12 cellular contexts compared by ENCODE assay signal in the genomic region with DNA sequence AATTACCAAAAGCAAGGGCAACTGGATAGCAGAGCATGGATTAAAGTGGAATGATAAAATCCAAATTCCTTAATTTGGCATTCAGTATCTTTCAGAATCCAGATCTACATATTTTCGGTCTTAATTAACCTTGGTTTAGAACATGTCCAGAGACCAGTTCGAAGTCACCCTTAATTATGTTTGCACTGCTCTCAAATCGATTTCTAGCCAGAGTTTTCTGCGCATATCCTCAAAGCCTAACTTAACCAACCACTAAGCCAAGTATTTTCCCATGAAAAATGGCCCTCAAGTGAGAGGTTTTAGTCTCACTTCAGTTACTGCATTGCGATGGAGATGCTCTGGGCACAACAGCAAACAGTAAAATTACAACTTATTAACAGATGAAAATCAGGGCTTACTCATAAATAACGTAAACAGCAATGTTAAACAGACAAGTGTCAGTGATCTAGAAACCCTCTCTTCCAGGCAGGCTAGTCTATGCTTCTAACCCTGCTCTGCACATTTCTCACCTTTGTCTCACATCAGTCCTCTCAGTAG. TPM values are rescaled to one million over a fixed set of nuclear protein-coding genes. Genes with fewer than 3 reads are reported as not detected.
DNase-seq lines count a peak whose midpoint lies in the region; ATAC-seq and TF ChIP-seq lines count a peak whose summit lies in the region.
"Had no signal": no experiment of that assay in that cellular context is flagged by ENCODE, and none has a peak within 500 bp of the region (broad histone marks: within the 10 kb centered on the region; RNA-seq: fewer than 3 reads in every experiment).

No MANE protein-coding gene starts in this region.

- ATAC-seq in stimulated activated naive CD8-positive, alpha-beta T cell treated with anti-CD3 and anti-CD28 coated beads, Interleukin-15, Interleukin-2, amounts not matched to agents 100 U/mL and 50 U/mL, for 24 hours = no peak
- ATAC-seq in HG03378 (IDR thresholded peaks at IDR 0.05; ENCODE audit: unreplicated experiment) = no peak
- ATAC-seq: activated CD8-positive, alpha-beta T cell treated with anti-CD3 and anti-CD28 coated beads, Interleukin-2, amount 10 ng/mL, durations not matched to agents 7 days and 5 days had no signal

- peak; percentile 49 for DNase-seq in G401 (ENCODE audit: low spot score)
- no peak for DNase-seq in SJSA1 (ENCODE audit: low read depth in 1 of 2, low spot score in 2 of 2)
- no peak for DNase-seq in fibroblast of pulmonary artery (ENCODE audit: low read depth)
- DNase-seq in stimulated activated CD4-positive, alpha-beta T cell treated with anti-CD3 and anti-CD28 coated beads, Interleukin-1b, Interleukin-23, amount 100 ng/mL, for 48 hours = no peak
- no peak for DNase-seq in NCI-H446 treated with DMSO at 0.1 percent for 48 hours (lab: John Stamatoyannopoulos, UW)
- no peak for DNase-seq in stimulated activated naive CD8-positive, alpha-beta T cell treated with anti-CD3 and anti-CD28 coated beads, Interleukin-15, Interleukin-2, amounts not matched to agents 100 U/mL and 50 U/mL, for 24 hours
- DNase-seq: activated CD8-positive, alpha-beta T cell treated with anti-CD3 and anti-CD28 coated beads, Interleukin-2, amount 10 ng/mL, durations not matched to agents 7 days and 5 days; central memory CD4-positive, alpha-beta T cell; NCI-H1092; SHP77 treated with DMSO at 0.1 percent for 48 hours had no signal

- peak overlapping the region; percentile 77; the same call in 1 of the 2 replicates for H3K27ac ChIP-seq in SJSA1
- peak overlapping the region; percentile 2 for H3K27ac ChIP-seq in rectal smooth muscle tissue (ENCODE audit: low read depth, low read length)

- peaks cover 34% of the 10 kb centered on the region for H3K36me3 ChIP-seq in SJSA1
- no peaks in the 10 kb centered on the region for H3K36me3 ChIP-seq in rectal smooth muscle tissue (ENCODE audit: control insufficient read depth, insufficient read depth, low read length)

- TF ChIP-seq CTCF in fibroblast of pulmonary artery (IDR thresholded peaks at IDR 0.05; ENCODE audit: low read length, missing control alignments) = no peak

- no peaks in the 10 kb centered on the region for H3K9me3 ChIP-seq in SJSA1 (replicated peaks)

- H3K27me3 ChIP-seq in SJSA1 (replicated peaks) = no peaks in the 10 kb centered on the region
- H3K27me3 ChIP-seq in rectal smooth muscle tissue (ENCODE audit: control insufficient read depth, insufficient read depth, low read length) = no peaks in the 10 kb centered on the region

- H3K4me1 ChIP-seq in SJSA1 (replicated peaks) (peaks cover 28% of the 10 kb centered on the region), rectal smooth muscle tissue (ENCODE audit: control insufficient read depth, insufficient read depth, low read length) (peaks cover 19% of the 10 kb centered on the region)

- H3K4me3 ChIP-seq in SJSA1 (no peak overlapping the region), fibroblast of pulmonary artery (replicated peaks; ENCODE audit: low read depth, low read length) (peak overlapping the region; percentile 96), rectal smooth muscle tissue (ENCODE audit: low read length) (no peak overlapping the region)

- in situ Hi-C loops in G401 (cut with HindIII; ENCODE audit: low sequenced_read_pairs) = no loop called here

- H3K9ac ChIP-seq in rectal smooth muscle tissue (ENCODE audit: low read length) = no peak overlapping the region

RNA-seq across cellular contexts. Expression of a gene that starts 4.5 kb away (rescaled TPM):
- 80.7 and 110 TPM in 2 replicates for total RNA-seq in G401 (2014; rRNA removed; shearing (Covaris generic))
- 209 and 307 TPM in 2 replicates for total RNA-seq in SJSA1 (2014; rRNA removed; shearing (Covaris generic))
